26 cellular contexts compared by ENCODE assay signal in genomic region chr11:47014097-47014496, GRCh38.
"Had no signal": no experiment of that assay in that cellular context is flagged by ENCODE, and none has a peak within 500 bp of the region (broad histone marks: within the 10 kb centered on the region; RNA-seq: fewer than 3 reads in every experiment).

No MANE protein-coding gene starts in this region.

- H3K9me3 Mint-ChIP-seq: mesothelial cell of epicardium; natural killer cell treated with Interleukin-12 subunit alpha and Interleukin-12 subunit beta and Interleukin-15 and Interleukin-18, amount 100 ng/mL, for 72 hours; stimulated activated effector memory CD8-positive, alpha-beta T cell treated with anti-CD3 and anti-CD28 coated beads, Interleukin-12 subunit alpha, Interleukin-12 subunit beta, amount 100 ng/mL, for 72 hours; type B pancreatic cell had no signal

- H3K4me3 ChIP-seq: dorsolateral prefrontal cortex, gastrocnemius medialis, left lung, mucosa of descending colon, neural progenitor cell, smooth muscle cell, testis, tibial artery had no signal

- ATAC-seq: gastrocnemius medialis; left lung; mucosa of descending colon; natural killer cell treated with Interleukin-12 subunit alpha and Interleukin-12 subunit beta and Interleukin-15 and Interleukin-18, amount 100 ng/mL, for 72 hours; sciatic nerve; stimulated activated effector memory CD8-positive, alpha-beta T cell treated with anti-CD3 and anti-CD28 coated beads, Interleukin-12 subunit alpha, Interleukin-12 subunit beta, amount 100 ng/mL, for 72 hours; stimulated activated naive CD8-positive, alpha-beta T cell treated with anti-CD3 and anti-CD28 coated beads, Interleukin-15, Interleukin-2, amounts not matched to agents 100 U/mL and 50 U/mL, for 24 hours had no signal

- H3K27me3 ChIP-seq: dorsolateral prefrontal cortex, gastrocnemius medialis, left lung, neural progenitor cell, testis, tibial artery had no signal

- DNase-seq: dorsolateral prefrontal cortex; effector CD4-positive, alpha-beta T cell; gastrocnemius medialis; head of caudate nucleus; left lung; mesenchymal stem cell; mucosa of descending colon; naive B cell; stimulated activated CD4-positive, alpha-beta T cell treated with anti-CD3 and anti-CD28 coated beads, Interleukin-12 subunit alpha, Interleukin-12 subunit beta, amount 100 ng/mL, for 4 hours; stimulated activated CD4-positive, alpha-beta T cell treated with anti-CD3 and anti-CD28 coated beads, Interleukin-2, amount 100 ng/mL, for 24 hours; stimulated activated CD4-positive, alpha-beta T cell treated with anti-CD3 and anti-CD28 coated beads, Interleukin-4, amount 100 ng/mL, for 24 hours; stimulated activated naive CD8-positive, alpha-beta T cell treated with anti-CD3 and anti-CD28 coated beads, Interleukin-15, Interleukin-2, amounts not matched to agents 100 U/mL and 50 U/mL, for 24 hours; substantia nigra; testis; tibial artery had no signal

- H3K27me3 Mint-ChIP-seq: naive B cell; natural killer cell treated with Interleukin-12 subunit alpha and Interleukin-12 subunit beta and Interleukin-15 and Interleukin-18, amount 100 ng/mL, for 72 hours; progenitor cell of endocrine pancreas; type B pancreatic cell had no signal

- FAIRE-seq: colon, keratinocyte had no signal

- H3K4me1 ChIP-seq: gastrocnemius medialis, left lung, parathyroid adenoma, testis, tibial artery had no signal

- H3K9me3 ChIP-seq: gastrocnemius medialis, left lung, mucosa of descending colon, testis, tibial artery had no signal

- H3K9ac ChIP-seq: neural progenitor cell, parathyroid adenoma had no signal

- H2AFZ ChIP-seq: neural progenitor cell, parathyroid adenoma had no signal

- H3K27ac ChIP-seq: dorsolateral prefrontal cortex, gastrocnemius medialis, left lung, neural progenitor cell, parathyroid adenoma, testis, tibial artery had no signal

- H3K36me3 Mint-ChIP-seq: natural killer cell treated with Interleukin-12 subunit alpha and Interleukin-12 subunit beta and Interleukin-15 and Interleukin-18, amount 100 ng/mL, for 72 hours; stimulated activated effector memory CD8-positive, alpha-beta T cell treated with anti-CD3 and anti-CD28 coated beads, Interleukin-12 subunit alpha, Interleukin-12 subunit beta, amount 100 ng/mL, for 72 hours had no signal

- H3K4me3 Mint-ChIP-seq: mesothelial cell of epicardium; naive B cell; natural killer cell treated with Interleukin-12 subunit alpha and Interleukin-12 subunit beta and Interleukin-15 and Interleukin-18, amount 100 ng/mL, for 72 hours; neural progenitor cell; stimulated activated effector memory CD8-positive, alpha-beta T cell treated with anti-CD3 and anti-CD28 coated beads, Interleukin-12 subunit alpha, Interleukin-12 subunit beta, amount 100 ng/mL, for 72 hours; type B pancreatic cell had no signal

- H3K36me3 ChIP-seq: gastrocnemius medialis, left lung, neural progenitor cell, tibial artery had no signal

- H3K27ac Mint-ChIP-seq: mesothelial cell of epicardium; natural killer cell treated with Interleukin-12 subunit alpha and Interleukin-12 subunit beta and Interleukin-15 and Interleukin-18, amount 100 ng/mL, for 72 hours; neural progenitor cell; progenitor cell of endocrine pancreas; stimulated activated effector memory CD8-positive, alpha-beta T cell treated with anti-CD3 and anti-CD28 coated beads, Interleukin-12 subunit alpha, Interleukin-12 subunit beta, amount 100 ng/mL, for 72 hours; type B pancreatic cell had no signal

- H3K4me1 Mint-ChIP-seq: stimulated activated effector memory CD8-positive, alpha-beta T cell treated with anti-CD3 and anti-CD28 coated beads, Interleukin-12 subunit alpha, Interleukin-12 subunit beta, amount 100 ng/mL, for 72 hours had no signal

- H3K4me2 ChIP-seq: neural progenitor cell, smooth muscle cell had no signal
